9 cellular contexts compared by ENCODE assay signal in the genomic region with DNA sequence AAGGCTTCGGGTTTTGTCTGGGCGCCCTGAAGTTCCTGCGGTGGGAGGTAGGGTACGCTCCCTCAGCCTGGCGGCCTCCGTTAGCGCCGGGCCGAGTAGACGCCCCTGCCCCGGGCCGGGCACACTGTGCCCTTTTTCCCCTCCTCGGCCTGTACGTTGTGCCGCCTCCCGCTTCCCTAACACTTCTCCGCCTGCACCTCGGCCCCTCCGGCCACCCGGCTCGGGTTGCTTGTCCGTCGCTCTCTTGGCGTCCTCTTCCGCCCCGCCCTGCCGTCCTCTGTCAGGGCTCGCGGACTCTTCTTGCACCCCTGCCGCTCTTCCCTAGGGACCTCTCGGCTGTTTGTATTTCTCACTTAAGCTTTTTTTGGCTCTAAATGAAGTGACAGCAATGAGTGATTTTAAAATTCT. TPM values are rescaled to one million over a fixed set of nuclear protein-coding genes. Genes with fewer than 3 reads are reported as not detected.
DNase-seq lines count a peak whose midpoint lies in the region; ATAC-seq, FAIRE-seq and TF ChIP-seq lines count a peak whose summit lies in the region.
"Had no signal": no experiment of that assay in that cellular context is flagged by ENCODE, and none has a peak within 500 bp of the region (broad histone marks: within the 10 kb centered on the region; RNA-seq: fewer than 3 reads in every experiment).

No MANE protein-coding gene starts in this region.

- H3K4me1 ChIP-seq in Caco-2 (peaks cover 8% of the 10 kb centered on the region; the same call in 1 of the 2 replicates), small intestine (ENCODE audit: control insufficient read depth in 2 of 2, insufficient read depth in 1 of 2, low read depth in 1 of 2, low read length in 1 of 2) (peaks cover 0 to 2% of the 10 kb centered on the region in 2 donors)

- H3K27me3 Mint-ChIP-seq in Caco-2 (ENCODE audit: insufficient read depth, unreplicated experiment) = no peaks in the 10 kb centered on the region
- peaks cover under 1% of the 10 kb centered on the region for H3K27me3 Mint-ChIP-seq in activated naive CD8-positive, alpha-beta T cell treated with anti-CD3 and anti-CD28 coated beads, Interleukin-2, amount 10 ng/mL, durations not matched to agents 7 days and 5 days

- FAIRE-seq in small intestine (lab: Jason Lieb, UNC) = no peak
- FAIRE-seq: colon had no signal

- H3K36me3 ChIP-seq in Caco-2 (ENCODE audit: control insufficient read depth, insufficient read depth, low read length) = no peaks in the 10 kb centered on the region
- no peaks in the 10 kb centered on the region for H3K36me3 ChIP-seq in small intestine (ENCODE audit: control insufficient read depth in 2 of 2, insufficient read depth in 2 of 2, low read length in 2 of 2)

- no peaks in the 10 kb centered on the region for H3K9me3 Mint-ChIP-seq in Caco-2 (ENCODE audit: unreplicated experiment)
- no peaks in the 10 kb centered on the region for H3K9me3 Mint-ChIP-seq in activated naive CD8-positive, alpha-beta T cell treated with anti-CD3 and anti-CD28 coated beads, Interleukin-2, amount 10 ng/mL, durations not matched to agents 7 days and 5 days

- intact Hi-C loops in Caco-2 (cut with micrococcal nuclease; ENCODE audit: unreplicated experiment) = loop anchor here (5.0 to 10.0 kb wide), 2 partner anchors 98 to 190 kb away; no protein-coding TSS in a partner anchor

- peak overlapping the region; percentile 78 to 98 for H3K27ac ChIP-seq in small intestine (ENCODE audit: low read depth in 1 of 2, low read length in 1 of 2)

- H3K9me3 ChIP-seq in Caco-2 (no peaks in the 10 kb centered on the region), small intestine (ENCODE audit: control insufficient read depth, low read depth) (no peaks in the 10 kb centered on the region)

- no TSS peak for BruUV-seq in Caco-2 (replicated peaks; lab: Mats Ljungman, UMichigan)

- 0% methylated on average over 31 of the region's 31 CpGs for WGBS in small intestine, 3 donors

- POLR2A ChIA-PET in Caco-2 (lab: Charles Lee) = no interaction called here
- POLR2A ChIA-PET in activated naive CD8-positive, alpha-beta T cell treated with anti-CD3 and anti-CD28 coated beads, Interleukin-2, amount 10 ng/mL, durations not matched to agents 7 days and 5 days (lab: Charles Lee) = interaction anchor here (0.7 to 2.6 kb wide), 7 partner anchors 12 to 738 kb away, joined by 3 to 9 read pairs (median 3); a partner anchor contains a TSS

- ATAC-seq in GM18870 (IDR thresholded peaks at IDR 0.05; ENCODE audit: unreplicated experiment) = peak; percentile 20
- ATAC-seq in HG03045 (IDR thresholded peaks at IDR 0.05; ENCODE audit: unreplicated experiment) = peak; percentile 40
- ATAC-seq in activated naive CD8-positive, alpha-beta T cell treated with anti-CD3 and anti-CD28 coated beads, Interleukin-2, amount 10 ng/mL, durations not matched to agents 7 days and 5 days (ENCODE audit: low read depth) = peak; percentile 51

- peaks cover 27% of the 10 kb centered on the region for H3K4me1 Mint-ChIP-seq in Caco-2 (ENCODE audit: low read depth, unreplicated experiment)
- peaks cover 29% of the 10 kb centered on the region for H3K4me1 Mint-ChIP-seq in activated naive CD8-positive, alpha-beta T cell treated with anti-CD3 and anti-CD28 coated beads, Interleukin-2, amount 10 ng/mL, durations not matched to agents 7 days and 5 days

- peak overlapping the region; percentile 99 for H3K4me3 Mint-ChIP-seq in Caco-2 (ENCODE audit: unreplicated experiment)
- peak overlapping the region; percentile 91 for H3K4me3 Mint-ChIP-seq in activated naive CD8-positive, alpha-beta T cell treated with anti-CD3 and anti-CD28 coated beads, Interleukin-2, amount 10 ng/mL, durations not matched to agents 7 days and 5 days

- H3K4me3 ChIP-seq in Caco-2 (ENCODE audit: low read depth, low read length) (peak overlapping the region; percentile 93), iPS-11a (ENCODE audit: low read depth, low read length) (peak overlapping the region; percentile 92), small intestine (ENCODE audit: low read depth in 1 of 2, low read length in 2 of 2) (peak overlapping the region; percentile 56 to 77)

- CTCF ChIA-PET in Caco-2 (lab: Charles Lee) = no interaction called here

- H3K27me3 ChIP-seq in Caco-2 (replicated peaks; ENCODE audit: control insufficient read depth, insufficient read depth, low read length) (no peaks in the 10 kb centered on the region), small intestine (ENCODE audit: control insufficient read depth in 2 of 2, insufficient read depth in 2 of 2, low read length in 2 of 2) (no peaks in the 10 kb centered on the region)

- DNase-seq in Caco-2 (peak; percentile 66 to 71), NCI-H460 (ENCODE audit: extremely low read depth, low read depth) (peak; percentile 54), small intestine (peak; percentile 62), DMS153 treated with DMSO at 0.1 percent for 48 hours (lab: John Stamatoyannopoulos, UW; ENCODE audit: unreplicated experiment) (no peak)
- DNase-seq in activated naive CD8-positive, alpha-beta T cell treated with anti-CD3 and anti-CD28 coated beads, Interleukin-2, amount 10 ng/mL, durations not matched to agents 7 days and 5 days = no peak

- peaks cover 24% of the 10 kb centered on the region for H3K36me3 Mint-ChIP-seq in Caco-2 (ENCODE audit: insufficient read depth, unreplicated experiment)
- H3K36me3 Mint-ChIP-seq in activated naive CD8-positive, alpha-beta T cell treated with anti-CD3 and anti-CD28 coated beads, Interleukin-2, amount 10 ng/mL, durations not matched to agents 7 days and 5 days = peaks cover 9% of the 10 kb centered on the region

- TF ChIP-seq CTCF in Caco-2 (IDR thresholded peaks at IDR 0.05; ENCODE audit: insufficient read depth in 1 of 2, low read depth in 1 of 2, low read length in 1 of 2, severe bottlenecking in 1 of 2, unreplicated experiment in 1 of 2) = no peak

- peak overlapping the region; percentile 100 for H3K27ac Mint-ChIP-seq in Caco-2 (ENCODE audit: unreplicated experiment)
- H3K27ac Mint-ChIP-seq in activated naive CD8-positive, alpha-beta T cell treated with anti-CD3 and anti-CD28 coated beads, Interleukin-2, amount 10 ng/mL, durations not matched to agents 7 days and 5 days = peak overlapping the region; percentile 97

RNA-seq across cellular contexts. Expression of a gene that starts 0.4 kb away (rescaled TPM):
- 24.8 and 29.5 TPM in 2 replicates for total RNA-seq in Caco-2 (2022)
- 24.8 and 25.2 TPM in 2 replicates for total RNA-seq in NCI-H460 (2014; rRNA removed; shearing (Covaris generic))
- polyA plus RNA-seq in NCI-H460 (2014; cell fraction: nucleus; rRNA removed) = 20.4 and 56.0 TPM in 2 replicates
- total RNA-seq in activated naive CD8-positive, alpha-beta T cell treated with anti-CD3 and anti-CD28 coated beads, Interleukin-2, amount 10 ng/mL, durations not matched to agents 7 days and 5 days = 10 to 100 TPM; 43.8 to 46.2 TPM
- polyA plus RNA-seq in small intestine = 10 to 100 TPM in 1 of 3 donors, 1 to 10 TPM in 2; 8.1 to 11.0 (median 9.5) TPM

RNA-seq across cellular contexts. Expression of a gene that starts 25.3 kb away (rescaled TPM):
- 12.9 and 14.6 TPM in 2 replicates for total RNA-seq in Caco-2 (2022)
- total RNA-seq in NCI-H460 (2014; rRNA removed; shearing (Covaris generic)) = 13.3 and 13.5 TPM in 2 replicates
- 14.3 and 16.9 TPM in 2 replicates for polyA plus RNA-seq in NCI-H460 (2014; cell fraction: nucleus; rRNA removed)
- total RNA-seq in activated naive CD8-positive, alpha-beta T cell treated with anti-CD3 and anti-CD28 coated beads, Interleukin-2, amount 10 ng/mL, durations not matched to agents 7 days and 5 days = 10 to 100 TPM; 15.8 to 17.7 TPM
- 10 to 100 TPM in 1 of 3 donors, 1 to 10 TPM in 2; 3.2 to 10.1 (median 4.0) TPM for polyA plus RNA-seq in small intestine

RNA-seq across cellular contexts. Expression of a gene that starts 29.6 kb away (rescaled TPM):
- total RNA-seq in Caco-2 (2022) = 11.7 and 17.0 TPM in 2 replicates
- total RNA-seq in NCI-H460 (2014; rRNA removed; shearing (Covaris generic)) = 17.0 and 17.8 TPM in 2 replicates
- polyA plus RNA-seq in NCI-H460 (2014; cell fraction: nucleus; rRNA removed) = 5.2 and 8.5 TPM in 2 replicates
- total RNA-seq in activated naive CD8-positive, alpha-beta T cell treated with anti-CD3 and anti-CD28 coated beads, Interleukin-2, amount 10 ng/mL, durations not matched to agents 7 days and 5 days = 10 to 100 TPM; 26.2 to 26.8 TPM
- polyA plus RNA-seq in small intestine = 10 to 100 TPM; 22.3 to 23.8 (median 23.5) TPM

Comparison
In these comparisons a context has a peak if more than half of its experiments do, and no peak if none do; other contexts are left out.
1. DNase-seq: peak in Caco-2 (2 of 2), NCI-H460 (single experiment) and small intestine (single experiment); none in activated naive CD8-positive, alpha-beta T cell treated with anti-CD3 and anti-CD28 coated beads, Interleukin-2, amount 10 ng/mL, durations not matched to agents 7 days and 5 days (single experiment) and DMS153 treated with DMSO at 0.1 percent for 48 hours (single experiment).
2. Peak in every context shown above with its lines, with median percentiles within 50 percentile points of each other: H3K4me3 ChIP-seq and ATAC-seq.